In genomic region chr7:361680-362415, GRCh38 we compare ENCODE assay signal across 12 cellular contexts.
DNase-seq lines count a peak whose midpoint lies in the region; ATAC-seq and TF ChIP-seq lines count a peak whose summit lies in the region.
"Had no signal": no experiment of that assay in that cellular context is flagged by ENCODE, and none has a peak within 500 bp of the region (broad histone marks: within the 10 kb centered on the region; RNA-seq: fewer than 3 reads in every experiment).

No MANE protein-coding gene starts in this region.

- H3K27ac Mint-ChIP-seq in activated CD8-positive, alpha-beta memory T cell treated with anti-CD3 and anti-CD28 coated beads, Interleukin-2, amount 10 ng/mL, durations not matched to agents 7 days and 5 days: peak overlapping the region; percentile 92
- H3K27ac Mint-ChIP-seq in activated T-helper 1 cell treated with anti-CD3 and anti-CD28 coated beads, Interleukin-12 subunit alpha, Interleukin-12 subunit beta, Interleukin-2, Interleukin-4 antibody, amounts not matched to agents 30 ng/mL and 10 ng/mL and 1 ng/mL, durations not matched to agents 14 hours and 24 hours and 36 hours: peak overlapping the region; percentile 78
- H3K27ac Mint-ChIP-seq in immature natural killer cell: peak overlapping the region; percentile 2 to 86 (median 76)
- H3K27ac Mint-ChIP-seq in stimulated activated naive B cell treated with anti-CD40 and anti-IgM and Interleukin-4, amounts not matched to agents 10 μg/mL and 1 μg/mL and 100 μg/mL, for 72 hours: peak overlapping the region; percentile 10

- peaks cover 58% of the 10 kb centered on the region for H3K4me1 Mint-ChIP-seq in activated CD8-positive, alpha-beta memory T cell treated with anti-CD3 and anti-CD28 coated beads, Interleukin-2, amount 10 ng/mL, durations not matched to agents 7 days and 5 days
- H3K4me1 Mint-ChIP-seq in activated T-helper 1 cell treated with anti-CD3 and anti-CD28 coated beads, Interleukin-12 subunit alpha, Interleukin-12 subunit beta, Interleukin-2, Interleukin-4 antibody, amounts not matched to agents 30 ng/mL and 10 ng/mL and 1 ng/mL, durations not matched to agents 14 hours and 24 hours and 36 hours (ENCODE audit: low read depth): peaks cover 47% of the 10 kb centered on the region
- peaks cover 46 to 54% of the 10 kb centered on the region in 2 donors for H3K4me1 Mint-ChIP-seq in immature natural killer cell
- H3K4me1 Mint-ChIP-seq in stimulated activated naive B cell treated with anti-CD40 and anti-IgM and Interleukin-4, amounts not matched to agents 10 μg/mL and 1 μg/mL and 100 μg/mL, for 72 hours: peaks cover 42 to 57% of the 10 kb centered on the region in 2 donors

- POLR2A ChIA-PET in HEK293T (lab: Yijun Ruan, JAX): no interaction called here

- no peak for ATAC-seq in activated CD8-positive, alpha-beta memory T cell treated with anti-CD3 and anti-CD28 coated beads, Interleukin-2, amount 10 ng/mL, durations not matched to agents 7 days and 5 days
- no peak for ATAC-seq in stimulated activated naive B cell treated with anti-CD40 and anti-IgM and Interleukin-4, amounts not matched to agents 10 μg/mL and 1 μg/mL and 100 μg/mL, for 72 hours (replicated peaks)

- H3K4me3 Mint-ChIP-seq in activated CD8-positive, alpha-beta memory T cell treated with anti-CD3 and anti-CD28 coated beads, Interleukin-2, amount 10 ng/mL, durations not matched to agents 7 days and 5 days: peak overlapping the region; percentile 66
- peak overlapping the region; percentile 48 for H3K4me3 Mint-ChIP-seq in activated T-helper 1 cell treated with anti-CD3 and anti-CD28 coated beads, Interleukin-12 subunit alpha, Interleukin-12 subunit beta, Interleukin-2, Interleukin-4 antibody, amounts not matched to agents 30 ng/mL and 10 ng/mL and 1 ng/mL, durations not matched to agents 14 hours and 24 hours and 36 hours
- H3K4me3 Mint-ChIP-seq in immature natural killer cell: peak overlapping the region; percentile 76 to 90 (median 86)
- peak overlapping the region; percentile 74 to 80 for H3K4me3 Mint-ChIP-seq in stimulated activated naive B cell treated with anti-CD40 and anti-IgM and Interleukin-4, amounts not matched to agents 10 μg/mL and 1 μg/mL and 100 μg/mL, for 72 hours

- intact Hi-C loops in activated T-helper 1 cell treated with anti-CD3 and anti-CD28 coated beads, Interleukin-12 subunit alpha, Interleukin-12 subunit beta, Interleukin-2, Interleukin-4 antibody, amounts not matched to agents 30 ng/mL and 10 ng/mL and 1 ng/mL, durations not matched to agents 14 hours and 24 hours and 36 hours (cut with micrococcal nuclease): loop anchor here (5.0 to 10.0 kb wide), 2 partner anchors 155 to 243 kb away; partner anchors contain the start of gene PDGFA

- H3K9me3 Mint-ChIP-seq in activated CD8-positive, alpha-beta memory T cell treated with anti-CD3 and anti-CD28 coated beads, Interleukin-2, amount 10 ng/mL, durations not matched to agents 7 days and 5 days (ENCODE audit: low read depth): peaks cover 3% of the 10 kb centered on the region
- H3K9me3 Mint-ChIP-seq in activated T-helper 1 cell treated with anti-CD3 and anti-CD28 coated beads, Interleukin-12 subunit alpha, Interleukin-12 subunit beta, Interleukin-2, Interleukin-4 antibody, amounts not matched to agents 30 ng/mL and 10 ng/mL and 1 ng/mL, durations not matched to agents 14 hours and 24 hours and 36 hours: peaks cover 14% of the 10 kb centered on the region
- H3K9me3 Mint-ChIP-seq in immature natural killer cell: peaks cover 0 to 10% (median 2%) of the 10 kb centered on the region in 6 donors
- peaks cover 3 to 8% of the 10 kb centered on the region in 2 donors for H3K9me3 Mint-ChIP-seq in stimulated activated naive B cell treated with anti-CD40 and anti-IgM and Interleukin-4, amounts not matched to agents 10 μg/mL and 1 μg/mL and 100 μg/mL, for 72 hours

- no peak for DNase-seq in activated CD8-positive, alpha-beta memory T cell treated with anti-CD3 and anti-CD28 coated beads, Interleukin-2, amount 10 ng/mL, durations not matched to agents 7 days and 5 days
- no peak for DNase-seq in activated CD8-positive, alpha-beta memory T cell treated with anti-CD3 and anti-CD28 coated beads for 24 hours
- DNase-seq in activated T-helper 1 cell treated with anti-CD3 and anti-CD28 coated beads, Interleukin-12 subunit alpha, Interleukin-12 subunit beta, Interleukin-2, Interleukin-4 antibody, amounts not matched to agents 30 ng/mL and 10 ng/mL and 1 ng/mL, durations not matched to agents 14 hours and 24 hours and 36 hours (ENCODE audit: low spot score): no peak
- no peak for DNase-seq in immature natural killer cell
- DNase-seq in stimulated activated naive B cell treated with anti-CD40 and anti-IgM and Interleukin-4, amounts not matched to agents 10 μg/mL and 1 μg/mL and 100 μg/mL, for 72 hours: no peak
- DNase-seq in COLO668 (lab: John Stamatoyannopoulos, UW; ENCODE audit: unreplicated experiment): no peak
- DNase-seq in HEK293T (ENCODE audit: extremely low spot score): no peak
- DNase-seq in germinal center (ENCODE audit: low spot score): no peak
- DNase-seq: ACHN, erythroblast, midbrain, NCI-H524 had no signal

- H3K27me3 Mint-ChIP-seq in activated CD8-positive, alpha-beta memory T cell treated with anti-CD3 and anti-CD28 coated beads, Interleukin-2, amount 10 ng/mL, durations not matched to agents 7 days and 5 days: peaks cover 7% of the 10 kb centered on the region
- H3K27me3 Mint-ChIP-seq in activated T-helper 1 cell treated with anti-CD3 and anti-CD28 coated beads, Interleukin-12 subunit alpha, Interleukin-12 subunit beta, Interleukin-2, Interleukin-4 antibody, amounts not matched to agents 30 ng/mL and 10 ng/mL and 1 ng/mL, durations not matched to agents 14 hours and 24 hours and 36 hours (ENCODE audit: insufficient read depth): peaks cover 9% of the 10 kb centered on the region
- peaks cover 9 to 27% (median 12%) of the 10 kb centered on the region in 3 donors for H3K27me3 Mint-ChIP-seq in immature natural killer cell (ENCODE audit: low read depth in 3 of 3)
- peaks cover 44 to 65% of the 10 kb centered on the region in 2 donors for H3K27me3 Mint-ChIP-seq in stimulated activated naive B cell treated with anti-CD40 and anti-IgM and Interleukin-4, amounts not matched to agents 10 μg/mL and 1 μg/mL and 100 μg/mL, for 72 hours

- H3K36me3 Mint-ChIP-seq in activated CD8-positive, alpha-beta memory T cell treated with anti-CD3 and anti-CD28 coated beads, Interleukin-2, amount 10 ng/mL, durations not matched to agents 7 days and 5 days: peaks cover 3% of the 10 kb centered on the region
- H3K36me3 Mint-ChIP-seq in activated T-helper 1 cell treated with anti-CD3 and anti-CD28 coated beads, Interleukin-12 subunit alpha, Interleukin-12 subunit beta, Interleukin-2, Interleukin-4 antibody, amounts not matched to agents 30 ng/mL and 10 ng/mL and 1 ng/mL, durations not matched to agents 14 hours and 24 hours and 36 hours (ENCODE audit: low read depth): peaks cover 9% of the 10 kb centered on the region
- H3K36me3 Mint-ChIP-seq in immature natural killer cell: peaks cover 0 to 10% (median 7%) of the 10 kb centered on the region in 3 donors
- H3K36me3 Mint-ChIP-seq in stimulated activated naive B cell treated with anti-CD40 and anti-IgM and Interleukin-4, amounts not matched to agents 10 μg/mL and 1 μg/mL and 100 μg/mL, for 72 hours: peaks cover 2 to 15% of the 10 kb centered on the region in 2 donors

- CTCF ChIA-PET in activated CD8-positive, alpha-beta memory T cell treated with anti-CD3 and anti-CD28 coated beads, Interleukin-2, amount 10 ng/mL, durations not matched to agents 7 days and 5 days (lab: Charles Lee): interaction anchor here (1.1 to 2.7 kb wide), 4 partner anchors 10 to 455 kb away, joined by 3 to 10 read pairs (median 6); no protein-coding TSS in a partner anchor
- CTCF ChIA-PET in HEK293T (lab: Yijun Ruan, JAX): no interaction called here

TF ChIP-seq in HEK293T, 16 proteins besides CTCF, POLR2A, EP300 and RAD21:
- no peak for TF ChIP-seq CTBP1 (IDR thresholded peaks at IDR 0.05; ENCODE audit: borderline replicate concordance)
- TF ChIP-seq FOXA1 (IDR thresholded peaks at IDR 0.05): no peak
- TF ChIP-seq L3MBTL2 (conservative IDR thresholded peaks at IDR 0.05): no peak
- TF ChIP-seq SUZ12 (IDR thresholded peaks at IDR 0.05): no peak
- no peak for TF ChIP-seq PKNOX1 (IDR thresholded peaks at IDR 0.05)
- no peak for TF ChIP-seq FOXM1 (IDR thresholded peaks at IDR 0.05; ENCODE audit: borderline replicate concordance)
- no peak for TF ChIP-seq FOXK2 (IDR thresholded peaks at IDR 0.05)
- TF ChIP-seq NFRKB (IDR thresholded peaks at IDR 0.05): no peak
- no peak for TF ChIP-seq HDGF (IDR thresholded peaks at IDR 0.05; ENCODE audit: borderline replicate concordance)
- TF ChIP-seq ARNT (IDR thresholded peaks at IDR 0.05): no peak
- TF ChIP-seq LEF1 (IDR thresholded peaks at IDR 0.05; ENCODE audit: borderline replicate concordance): no peak
- no peak for TF ChIP-seq SP1 (IDR thresholded peaks at IDR 0.05)
- TF ChIP-seq ZNF384 (IDR thresholded peaks at IDR 0.05): no peak
- TF ChIP-seq TARDBP (IDR thresholded peaks at IDR 0.05): no peak
- TF ChIP-seq ELF4 (IDR thresholded peaks at IDR 0.05): no peak
- no peak for TF ChIP-seq BHLHE40 (IDR thresholded peaks at IDR 0.05; ENCODE audit: borderline replicate concordance)

Comparison
In these comparisons a context has a peak if more than half of its experiments do, and no peak if none do; other contexts are left out.
1. H3K27ac Mint-ChIP-seq: peak in every context shown above with its lines; median percentile 92 in activated CD8-positive, alpha-beta memory T cell treated with anti-CD3 and anti-CD28 coated beads, Interleukin-2, amount 10 ng/mL, durations not matched to agents 7 days and 5 days; 78 in activated T-helper 1 cell treated with anti-CD3 and anti-CD28 coated beads, Interleukin-12 subunit alpha, Interleukin-12 subunit beta, Interleukin-2, Interleukin-4 antibody, amounts not matched to agents 30 ng/mL and 10 ng/mL and 1 ng/mL, durations not matched to agents 14 hours and 24 hours and 36 hours; 76 in immature natural killer cell; 10 in stimulated activated naive B cell treated with anti-CD40 and anti-IgM and Interleukin-4, amounts not matched to agents 10 μg/mL and 1 μg/mL and 100 μg/mL, for 72 hours.